ENCODE assay signal across 8 cellular contexts in the genomic region with DNA sequence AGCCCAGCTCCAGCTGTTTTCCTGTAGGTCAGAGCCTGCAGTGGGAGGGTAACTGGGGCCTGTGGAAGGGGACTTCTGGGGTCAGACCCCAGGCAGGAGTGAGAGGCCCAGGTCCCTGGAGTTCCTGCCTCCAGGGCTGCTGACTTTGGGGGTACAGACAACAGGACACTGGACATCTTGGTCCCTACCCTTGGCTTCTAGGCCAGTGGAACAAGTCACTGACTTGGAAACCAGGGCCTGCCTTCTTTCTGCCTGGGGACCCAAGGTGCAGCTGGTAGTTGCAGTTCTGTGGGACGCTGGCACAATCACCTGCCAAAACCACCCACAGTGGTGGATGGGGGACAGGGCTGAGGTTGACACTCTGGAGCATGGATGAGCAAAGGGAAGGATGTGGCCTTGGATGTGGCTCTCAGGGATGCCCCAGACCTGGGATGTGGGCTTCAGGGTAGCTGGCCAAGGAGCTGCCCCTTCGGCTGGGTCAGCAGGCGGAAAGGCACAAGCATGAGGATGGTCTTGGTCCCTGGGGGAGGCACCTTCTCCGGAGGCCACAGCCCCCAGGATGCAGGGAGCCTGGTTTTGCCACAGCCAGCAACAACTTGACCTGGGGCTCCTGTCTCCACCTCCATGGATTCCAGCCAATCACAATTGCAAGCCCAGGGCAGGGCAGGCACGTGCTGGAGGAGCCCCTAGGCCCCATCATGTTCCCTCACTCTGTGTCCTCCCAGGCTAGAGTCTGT. TPM values are rescaled to one million over a fixed set of nuclear protein-coding genes. Genes with fewer than 3 reads are reported as not detected.
DNase-seq lines count a peak whose midpoint lies in the region; FAIRE-seq and TF ChIP-seq lines count a peak whose summit lies in the region.

No MANE protein-coding gene starts in this region.

- H3K27ac ChIP-seq in AG04450 (ENCODE audit: low read depth, low read length) (no peak overlapping the region), mucosa of rectum (ENCODE audit: low read depth in 2 of 2, low read length in 2 of 2) (peak overlapping the region in 1 of 2 donors; percentile 70)

- no peak for TF ChIP-seq CTCF in AG04450 (IDR thresholded peaks at IDR 0.05; ENCODE audit: low read depth, low read length)
- TF ChIP-seq CTCF in bronchial epithelial cell (IDR thresholded peaks at IDR 0.05; ENCODE audit: insufficient read depth, low read length, severe bottlenecking): no peak

- POLR2A ChIA-PET in AG04450 (lab: Yijun Ruan, JAX): interaction anchor here (1.2 to 1.8 kb wide), 2 partner anchors 59 to 165 kb away, joined by 3 to 4 read pairs; no protein-coding TSS in a partner anchor

- CTCF ChIA-PET in AG04450 (lab: Charles Lee): interaction anchor here (1.5 to 3.8 kb wide), 5 partner anchors 15 to 248 kb away, joined by 5 to 22 read pairs (median 9); no protein-coding TSS in a partner anchor

- H3K36me3 ChIP-seq in bronchial epithelial cell (ENCODE audit: control insufficient read depth, insufficient read depth, low read length): peaks cover 15% of the 10 kb centered on the region
- H3K36me3 ChIP-seq in mucosa of rectum (ENCODE audit: control insufficient read depth in 2 of 2, insufficient read depth in 2 of 2, low read length in 2 of 2): peaks cover 4 to 11% of the 10 kb centered on the region in 2 donors

- H3K27me3 ChIP-seq in AG04450 (ENCODE audit: control insufficient read depth, insufficient read depth, low read length) (no peaks in the 10 kb centered on the region), bronchial epithelial cell (ENCODE audit: control insufficient read depth, insufficient read depth, low read length) (no peaks in the 10 kb centered on the region), mucosa of rectum (ENCODE audit: control insufficient read depth in 2 of 2, insufficient read depth in 2 of 2, low read length in 2 of 2) (no peaks in the 10 kb centered on the region)

- peaks cover 13 to 22% of the 10 kb centered on the region in 2 donors for H3K4me1 ChIP-seq in mucosa of rectum (ENCODE audit: control insufficient read depth in 2 of 2, insufficient read depth in 2 of 2, low read length in 2 of 2)

- peak; percentile 79 for FAIRE-seq in bronchial epithelial cell (lab: Jason Lieb, UNC)

- H3K9me3 ChIP-seq in AG04450 (ENCODE audit: control insufficient read depth, insufficient read depth, low read length) (no peaks in the 10 kb centered on the region; the same call in 1 of the 2 replicates), mucosa of rectum (ENCODE audit: control insufficient read depth in 2 of 2, low read length in 2 of 2) (no peaks in the 10 kb centered on the region)

- no peak for DNase-seq in AG04450 (ENCODE audit: low read depth, low spot score)
- peak; percentile 31 for DNase-seq in HuH-7 (ENCODE audit: low spot score)
- DNase-seq in bronchial epithelial cell (ENCODE audit: low read depth): no peak
- no peak for DNase-seq in DMS79 (lab: John Stamatoyannopoulos, UW)
- no peak for DNase-seq in NCI-H187 treated with DMSO at 0.1 percent for 48 hours (lab: John Stamatoyannopoulos, UW)
- no peak for DNase-seq in NCI-H446 treated with DMSO at 0.1 percent for 48 hours (lab: John Stamatoyannopoulos, UW)
- no peak for DNase-seq in inferior parietal cortex (ENCODE audit: extremely low spot score)

- H3K9ac ChIP-seq in mucosa of rectum (ENCODE audit: low read depth in 1 of 2, low read length in 2 of 2): peak overlapping the region in 1 of 2 donors; percentile 71

- peak overlapping the region; percentile 68 for H3K4me3 ChIP-seq in AG04450 (ENCODE audit: low read depth, low read length)
- H3K4me3 ChIP-seq in bronchial epithelial cell (ENCODE audit: low read depth, low read length): peak overlapping the region; percentile 41
- H3K4me3 ChIP-seq in mucosa of rectum (ENCODE audit: low read length in 2 of 2): peak overlapping the region; percentile 75 to 81

RNA-seq across cellular contexts. Expression of gene JMJD4, which starts 5.8 kb away (rescaled TPM):
- polyA plus RNA-seq in AG04450 (2011; rRNA removed): 13.4 and 20.1 TPM in 2 replicates
- 38.1 and 48.8 TPM in 2 replicates for polyA minus RNA-seq in AG04450 (2011; rRNA and poly(A)+ RNA removed)
- total RNA-seq in bronchial epithelial cell: 20.9 and 27.9 TPM in 2 replicates

RNA-seq across cellular contexts. Expression of gene SNAP47, which starts 5.9 kb away (rescaled TPM):
- polyA plus RNA-seq in AG04450 (2011; rRNA removed): 41.5 and 44.8 TPM in 2 replicates
- 29.3 and 39.0 TPM in 2 replicates for polyA minus RNA-seq in AG04450 (2011; rRNA and poly(A)+ RNA removed)
- total RNA-seq in bronchial epithelial cell: 55.0 and 59.0 TPM in 2 replicates
